Comparison of ENCODE assay signal across 1 cellular context in the genomic region with DNA sequence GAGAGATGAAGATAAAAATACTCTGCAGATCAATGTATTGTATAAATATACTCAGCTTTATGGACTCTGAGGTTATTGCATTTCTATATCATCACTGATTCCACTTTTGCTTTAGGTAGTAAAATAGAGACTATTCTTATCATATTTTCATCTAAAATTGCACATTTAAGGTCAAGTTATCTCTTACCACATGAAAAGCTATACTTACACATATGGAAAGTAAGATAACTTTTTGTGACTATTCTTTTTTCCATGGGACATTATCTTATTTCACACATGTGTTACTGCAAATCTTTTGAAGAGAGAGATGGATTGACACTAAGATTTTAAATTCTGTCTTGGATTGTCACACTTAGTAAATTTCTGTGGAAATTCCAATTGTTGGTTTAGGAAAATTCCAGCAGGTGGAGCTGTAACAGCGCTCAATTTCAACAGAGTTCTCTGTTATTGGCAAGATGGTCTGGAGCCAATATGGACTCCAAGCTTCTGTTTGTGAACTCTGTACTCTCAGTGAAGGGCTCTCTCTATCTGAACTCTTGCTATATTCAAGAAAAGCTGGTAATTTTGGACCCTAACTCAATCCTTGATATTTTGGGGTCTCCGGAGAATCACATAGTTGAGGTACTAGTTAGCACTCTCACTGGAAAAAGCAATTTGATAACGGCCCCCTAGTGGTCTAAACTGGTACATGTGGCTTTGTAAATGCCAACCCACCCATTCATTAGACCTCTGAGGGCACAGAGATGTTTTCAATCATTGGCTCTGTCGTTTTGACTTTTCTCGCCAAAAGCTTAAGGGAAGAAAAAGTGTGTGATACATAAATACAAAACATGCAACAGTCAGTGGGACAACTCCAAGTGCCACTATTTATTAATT.
TF ChIP-seq lines count a peak whose summit lies in the region.

No MANE protein-coding gene starts in this region.

TF ChIP-seq in GM12878, 131 proteins besides CTCF, POLR2A, EP300 and RAD21 (continued from another document):
- TF ChIP-seq, protein P1, sequence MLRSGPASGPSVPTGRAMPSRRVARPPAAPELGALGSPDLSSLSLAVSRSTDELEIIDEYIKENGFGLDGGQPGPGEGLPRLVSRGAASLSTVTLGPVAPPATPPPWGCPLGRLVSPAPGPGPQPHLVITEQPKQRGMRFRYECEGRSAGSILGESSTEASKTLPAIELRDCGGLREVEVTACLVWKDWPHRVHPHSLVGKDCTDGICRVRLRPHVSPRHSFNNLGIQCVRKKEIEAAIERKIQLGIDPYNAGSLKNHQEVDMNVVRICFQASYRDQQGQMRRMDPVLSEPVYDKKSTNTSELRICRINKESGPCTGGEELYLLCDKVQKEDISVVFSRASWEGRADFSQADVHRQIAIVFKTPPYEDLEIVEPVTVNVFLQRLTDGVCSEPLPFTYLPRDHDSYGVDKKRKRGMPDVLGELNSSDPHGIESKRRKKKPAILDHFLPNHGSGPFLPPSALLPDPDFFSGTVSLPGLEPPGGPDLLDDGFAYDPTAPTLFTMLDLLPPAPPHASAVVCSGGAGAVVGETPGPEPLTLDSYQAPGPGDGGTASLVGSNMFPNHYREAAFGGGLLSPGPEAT (IDR thresholded peaks at IDR 0.05; ENCODE audit: low read depth): 0 out of 2 replicates have a peak, but pooled peaks have one; percentile 17
- TF ChIP-seq FOXM1 (IDR thresholded peaks at IDR 0.05; ENCODE audit: low read depth, low read length) (peak; percentile 27; the same call in 1 of the 2 replicates), BMI1 (IDR thresholded peaks at IDR 0.05; ENCODE audit: borderline replicate concordance) (no peak), FOXK2 (IDR thresholded peaks at IDR 0.05) (no peak), IRF4 (IDR thresholded peaks at IDR 0.05; ENCODE audit: low read depth, low read length) (0 out of 2 replicates have a peak, but pooled peaks have one; percentile 13), YY1 (IDR thresholded peaks at IDR 0.05; ENCODE audit: low read depth, low read length) (peak; percentile 63)
- TF ChIP-seq, protein P2, sequence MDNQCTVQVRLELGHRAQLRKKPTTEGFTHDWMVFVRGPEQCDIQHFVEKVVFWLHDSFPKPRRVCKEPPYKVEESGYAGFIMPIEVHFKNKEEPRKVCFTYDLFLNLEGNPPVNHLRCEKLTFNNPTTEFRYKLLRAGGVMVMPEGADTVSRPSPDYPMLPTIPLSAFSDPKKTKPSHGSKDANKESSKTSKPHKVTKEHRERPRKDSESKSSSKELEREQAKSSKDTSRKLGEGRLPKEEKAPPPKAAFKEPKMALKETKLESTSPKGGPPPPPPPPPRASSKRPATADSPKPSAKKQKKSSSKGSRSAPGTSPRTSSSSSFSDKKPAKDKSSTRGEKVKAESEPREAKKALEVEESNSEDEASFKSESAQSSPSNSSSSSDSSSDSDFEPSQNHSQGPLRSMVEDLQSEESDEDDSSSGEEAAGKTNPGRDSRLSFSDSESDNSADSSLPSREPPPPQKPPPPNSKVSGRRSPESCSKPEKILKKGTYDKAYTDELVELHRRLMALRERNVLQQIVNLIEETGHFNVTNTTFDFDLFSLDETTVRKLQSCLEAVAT (IDR thresholded peaks at IDR 0.05): peak; percentile 52; the same call in 1 of the 2 replicates
- TF ChIP-seq, protein P3, sequence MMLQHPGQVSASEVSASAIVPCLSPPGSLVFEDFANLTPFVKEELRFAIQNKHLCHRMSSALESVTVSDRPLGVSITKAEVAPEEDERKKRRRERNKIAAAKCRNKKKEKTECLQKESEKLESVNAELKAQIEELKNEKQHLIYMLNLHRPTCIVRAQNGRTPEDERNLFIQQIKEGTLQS (IDR thresholded peaks at IDR 0.05; ENCODE audit: borderline replicate concordance, extremely low read depth, low read depth, low read length): peak; percentile 4; the same call in 1 of the 2 replicates
